22 cellular contexts compared by ENCODE assay signal in genomic region chr16:11142951-11143740, GRCh38.
A peak's percentile ranks its signal among the peaks of the same experiment; 100 is the strongest.
DNase-seq lines count a peak whose midpoint lies in the region; TF ChIP-seq lines count a peak whose summit lies in the region.
"Had no signal": no experiment of that assay in that cellular context is flagged by ENCODE, and none has a peak within 500 bp of the region (broad histone marks: within the 10 kb centered on the region; RNA-seq: fewer than 3 reads in every experiment).

No MANE protein-coding gene starts in this region.

- intact Hi-C loops in uterus (cut with DNase I; ENCODE audit: low total_unique reads) = no loop called here

- CTCF ChIA-PET in activated CD4-positive, alpha-beta T cell treated with anti-CD3 and anti-CD28 coated beads, Interleukin-2, amount 10 ng/mL, durations not matched to agents 7 days and 5 days (lab: Charles Lee) = interaction anchor here (0.9 to 7.9 kb wide), 6 partner anchors 9 to 159 kb away, joined by 3 to 54 read pairs (median 3); no protein-coding TSS in a partner anchor

- peaks cover 23% of the 10 kb centered on the region for H3K4me1 ChIP-seq in Loucy (ENCODE audit: insufficient read depth, low read length, poor library complexity, severe bottlenecking)
- no peaks in the 10 kb centered on the region for H3K4me1 ChIP-seq in uterus
- H3K4me1 ChIP-seq: breast epithelium had no signal

- no peaks in the 10 kb centered on the region for H3K9me3 ChIP-seq in Loucy (ENCODE audit: insufficient read depth, low read depth, low read length)
- no peaks in the 10 kb centered on the region for H3K9me3 ChIP-seq in uterus
- H3K9me3 ChIP-seq: breast epithelium, neutrophil, psoas muscle, SJCRH30, testis had no signal

- peaks cover 15% of the 10 kb centered on the region for H3K36me3 Mint-ChIP-seq in activated CD4-positive, alpha-beta T cell treated with anti-CD3 and anti-CD28 coated beads, Interleukin-2, amount 10 ng/mL, durations not matched to agents 7 days and 5 days (ENCODE audit: low read depth)

- POLR2A ChIA-PET in activated CD4-positive, alpha-beta T cell treated with anti-CD3 and anti-CD28 coated beads, Interleukin-2, amount 10 ng/mL, durations not matched to agents 7 days and 5 days (lab: Charles Lee) = no interaction called here

- TF ChIP-seq CTCF in Loucy (conservative IDR thresholded peaks at IDR 0.05; ENCODE audit: low read length) (no peak), uterus (IDR thresholded peaks at IDR 0.05) (no peak)

- H3K9me3 Mint-ChIP-seq in activated CD4-positive, alpha-beta T cell treated with anti-CD3 and anti-CD28 coated beads, Interleukin-2, amount 10 ng/mL, durations not matched to agents 7 days and 5 days = no peaks in the 10 kb centered on the region
- H3K9me3 Mint-ChIP-seq: activated naive CD4-positive, alpha-beta T cell treated with anti-CD3 and anti-CD28 coated beads for 36 hours; T-cell had no signal

- no peak overlapping the region for H3K27ac ChIP-seq in uterus
- H3K27ac ChIP-seq: breast epithelium, neutrophil, psoas muscle, SJCRH30, testis had no signal

- H3K27me3 ChIP-seq in Loucy (ENCODE audit: insufficient read depth, low read length, poor library complexity, severe bottlenecking) (no peaks in the 10 kb centered on the region), uterus (no peaks in the 10 kb centered on the region)
- H3K27me3 ChIP-seq: breast epithelium, neutrophil, SJCRH30, testis had no signal

- H2AFZ ChIP-seq in Loucy (ENCODE audit: low read length) = no peak overlapping the region

- H3K36me3 ChIP-seq in Loucy (ENCODE audit: insufficient read depth, low read length) (no peaks in the 10 kb centered on the region), uterus (no peaks in the 10 kb centered on the region)
- H3K36me3 ChIP-seq: breast epithelium, SJCRH30 had no signal

- no peaks in the 10 kb centered on the region for H4K20me1 ChIP-seq in Loucy (ENCODE audit: insufficient read depth, low read length, poor library complexity, severe bottlenecking)

- H3K27me3 Mint-ChIP-seq in activated CD4-positive, alpha-beta T cell treated with anti-CD3 and anti-CD28 coated beads, Interleukin-2, amount 10 ng/mL, durations not matched to agents 7 days and 5 days = no peaks in the 10 kb centered on the region
- H3K27me3 Mint-ChIP-seq: T-cell had no signal

- peaks cover 56% of the 10 kb centered on the region for H3K4me1 Mint-ChIP-seq in activated CD4-positive, alpha-beta T cell treated with anti-CD3 and anti-CD28 coated beads, Interleukin-2, amount 10 ng/mL, durations not matched to agents 7 days and 5 days

- H3K79me2 ChIP-seq in Loucy (ENCODE audit: insufficient read depth, low read length) = no peaks in the 10 kb centered on the region

- H3K4me3 ChIP-seq in Loucy (ENCODE audit: low read length, poor library complexity, severe bottlenecking) = no peak overlapping the region
- H3K4me3 ChIP-seq in uterus = no peak overlapping the region
- H3K4me3 ChIP-seq: breast epithelium, psoas muscle, SJCRH30, testis had no signal

- no peak overlapping the region for H3K4me3 Mint-ChIP-seq in activated CD4-positive, alpha-beta T cell treated with anti-CD3 and anti-CD28 coated beads, Interleukin-2, amount 10 ng/mL, durations not matched to agents 7 days and 5 days
- H3K4me3 Mint-ChIP-seq: activated naive CD4-positive, alpha-beta T cell treated with anti-CD3 and anti-CD28 coated beads for 36 hours; T-cell had no signal

- H3K9me2 ChIP-seq in Loucy (replicated peaks; ENCODE audit: low read depth, low read length) = no peaks in the 10 kb centered on the region

- peak overlapping the region; percentile 46 for H3K4me2 ChIP-seq in Loucy (ENCODE audit: low read depth, low read length, poor library complexity, severe bottlenecking)

- TF ChIP-seq POLR2A in uterus (IDR thresholded peaks at IDR 0.05) = no peak

- no peaks in the 10 kb centered on the region for H3F3A ChIP-seq in Loucy (ENCODE audit: low read depth)

- H3K27ac Mint-ChIP-seq in activated CD4-positive, alpha-beta T cell treated with anti-CD3 and anti-CD28 coated beads, Interleukin-2, amount 10 ng/mL, durations not matched to agents 7 days and 5 days = peak overlapping the region; percentile 75
- H3K27ac Mint-ChIP-seq: activated naive CD4-positive, alpha-beta T cell treated with anti-CD3 and anti-CD28 coated beads for 36 hours; T-cell had no signal

- DNase-seq in activated CD4-positive, alpha-beta T cell treated with anti-CD3 and anti-CD28 coated beads, Interleukin-2, amount 10 ng/mL, durations not matched to agents 7 days and 5 days = no peak
- DNase-seq in activated CD4-positive, alpha-beta T cell treated with anti-CD3 and anti-CD28 coated beads, Interleukin-2, amount 50 U/mL, for 4 hours = no peak
- DNase-seq in NCI-H524 (lab: John Stamatoyannopoulos, UW) (peak; percentile 74 to 94), left kidney (ENCODE audit: low read depth, low spot score) (peak; percentile 56), islet precursor cell (no peak), uterus (no peak), SW 1271 (lab: John Stamatoyannopoulos, UW) (no peak)
- DNase-seq: activated CD4-positive, alpha-beta T cell treated with anti-CD3 and anti-CD28 coated beads for 1 hour; activated CD8-positive, alpha-beta memory T cell treated with anti-CD3 and anti-CD28 coated beads for 24 hours; activated naive CD4-positive, alpha-beta T cell treated with anti-CD3 and anti-CD28 coated beads for 36 hours; activated T-cell treated with anti-CD3 and anti-CD28 coated beads, Interleukin-2, amount 50 U/mL, for 1 hour; C1 segment of cervical spinal cord; Calu3; KG1; psoas muscle; SJCRH30; stimulated activated naive CD8-positive, alpha-beta T cell treated with anti-CD3 and anti-CD28 coated beads, Interleukin-15, Interleukin-2, amounts not matched to agents 100 U/mL and 50 U/mL, for 24 hours; T-cell; testis had no signal

- H3K9ac ChIP-seq in Loucy (ENCODE audit: low read depth, low read length, poor library complexity, severe bottlenecking) = no peak overlapping the region

Comparison
In these comparisons a context has a peak if more than half of its experiments do, and no peak if none do; other contexts are left out.
1. DNase-seq: peak in NCI-H524 (2 of 2) and left kidney (single experiment); none in activated CD4-positive, alpha-beta T cell treated with anti-CD3 and anti-CD28 coated beads, Interleukin-2, amount 10 ng/mL, durations not matched to agents 7 days and 5 days (single experiment), activated CD4-positive, alpha-beta T cell treated with anti-CD3 and anti-CD28 coated beads, Interleukin-2, amount 50 U/mL, for 4 hours (0 of 2), islet precursor cell (single experiment), uterus (0 of 2) and SW 1271 (0 of 2).